ENCODE assay signal across 15 cellular contexts in genomic region chr1:58460469-58460868, GRCh38.
A peak's percentile ranks its signal among the peaks of the same experiment; 100 is the strongest.
DNase-seq lines count a peak whose midpoint lies in the region; ATAC-seq and TF ChIP-seq lines count a peak whose summit lies in the region.
"Had no signal": no experiment of that assay in that cellular context is flagged by ENCODE, and none has a peak within 500 bp of the region (broad histone marks: within the 10 kb centered on the region; RNA-seq: fewer than 3 reads in every experiment).

No MANE protein-coding gene starts in this region.

- H4K91ac ChIP-seq in neuronal stem cell (ENCODE audit: low read depth, low read length, poor library complexity) (no peak overlapping the region), H9 (ENCODE audit: insufficient read length, low read depth, low read length) (no peak overlapping the region)

- no peak overlapping the region for H2AK5ac ChIP-seq in neuronal stem cell (ENCODE audit: low read depth, low read length)
- no peak overlapping the region for H2AK5ac ChIP-seq in H9 (ENCODE audit: insufficient read length, low read length)

- H2BK120ac ChIP-seq in neuronal stem cell (ENCODE audit: low read depth, low read length) (no peak overlapping the region), H9 (ENCODE audit: low read depth, low read length, poor library complexity, severe bottlenecking) (no peak overlapping the region)

- H2BK20ac ChIP-seq in H9 (ENCODE audit: low read depth, low read length, poor library complexity, severe bottlenecking): no peak overlapping the region

- no peak overlapping the region for H2BK5ac ChIP-seq in neuronal stem cell (ENCODE audit: low read length)
- no peak overlapping the region for H2BK5ac ChIP-seq in H9 (ENCODE audit: insufficient read length, low read length)

- H3K79me1 ChIP-seq in neuronal stem cell (ENCODE audit: low read depth, low read length) (no peaks in the 10 kb centered on the region), H9 (ENCODE audit: insufficient read depth, low read depth, low read length, poor library complexity, severe bottlenecking) (no peaks in the 10 kb centered on the region)

- H3K14ac ChIP-seq in neuronal stem cell (ENCODE audit: low read length) (no peak overlapping the region), H9 (ENCODE audit: insufficient read depth, low read length) (no peak overlapping the region)

- H2AFZ ChIP-seq in neuronal stem cell (ENCODE audit: low read length) (no peak overlapping the region), H9 (ENCODE audit: low read length) (no peak overlapping the region)

- H2BK15ac ChIP-seq in neuronal stem cell (ENCODE audit: low read length) (no peak overlapping the region), H9 (ENCODE audit: low read depth, low read length) (no peak overlapping the region)

- H3K4me1 Mint-ChIP-seq in activated naive CD4-positive, alpha-beta T cell treated with anti-CD3 and anti-CD28 coated beads for 36 hours (ENCODE audit: low read depth): no peaks in the 10 kb centered on the region
- H3K4me1 Mint-ChIP-seq in T-cell: no peaks in the 10 kb centered on the region
- no peaks in the 10 kb centered on the region; a peak in 1 of 4 replicates for H3K4me1 Mint-ChIP-seq in H9

- H2BK12ac ChIP-seq in neuronal stem cell (ENCODE audit: low read length) (no peak overlapping the region), H9 (ENCODE audit: insufficient read length, low read depth, low read length) (no peak overlapping the region)

- H3K36me3 ChIP-seq in neuronal stem cell (replicated peaks in 1 of 2; ENCODE audit: control insufficient read depth in 2 of 2, insufficient read depth in 2 of 2, low read length in 2 of 2): no peaks in the 10 kb centered on the region
- H3K36me3 ChIP-seq: adrenal gland, left ventricle myocardium inferior, uterus had no signal

- CTCF ChIA-PET in activated naive CD4-positive, alpha-beta T cell treated with anti-CD3 and anti-CD28 coated beads for 36 hours (lab: Charles Lee): no interaction called here
- CTCF ChIA-PET in T-cell (lab: Charles Lee): no interaction called here

- H3K4me3 Mint-ChIP-seq in activated naive CD4-positive, alpha-beta T cell treated with anti-CD3 and anti-CD28 coated beads for 36 hours: no peak overlapping the region
- no peak overlapping the region for H3K4me3 Mint-ChIP-seq in T-cell
- H3K4me3 Mint-ChIP-seq in H9: no peak overlapping the region

- no peaks in the 10 kb centered on the region for H3K9me3 ChIP-seq in neuronal stem cell (replicated peaks in 1 of 2; ENCODE audit: control insufficient read depth in 2 of 2, insufficient read depth in 1 of 2, low read depth in 1 of 2, low read length in 2 of 2)
- no peaks in the 10 kb centered on the region for H3K9me3 ChIP-seq in H9 (ENCODE audit: control insufficient read depth, low read depth, low read length)
- H3K9me3 ChIP-seq: adrenal gland, uterus had no signal

- no peaks in the 10 kb centered on the region for H4K20me1 ChIP-seq in H9 (ENCODE audit: control insufficient read depth, insufficient read depth, insufficient read length)

- peak; percentile 25 for DNase-seq in activated naive CD4-positive, alpha-beta T cell treated with anti-CD3 and anti-CD28 coated beads for 36 hours
- no peak for DNase-seq in activated naive CD4-positive, alpha-beta T cell (lab: John Stamatoyannopoulos, UW)
- DNase-seq in OCI-M1 (lab: John Stamatoyannopoulos, UW) (peak; percentile 59), cardiac fibroblast (ENCODE audit: low read depth in 2 of 2) (peak; percentile 12 to 21), neuronal stem cell (ENCODE audit: low spot score) (peak; percentile 29), T-cell (no peak), H9 (no peak)
- DNase-seq in stimulated activated CD4-positive, alpha-beta T cell treated with anti-CD3 and anti-CD28 coated beads, Interleukin-12 subunit alpha, Interleukin-12 subunit beta, amount 100 ng/mL, for 4 hours: no peak
- DNase-seq: activated CD8-positive, alpha-beta memory T cell treated with anti-CD3 and anti-CD28 coated beads, Interleukin-2, amount 50 U/mL, for 4 hours; adrenal gland; DMS79; effector memory CD4-positive, alpha-beta T cell; left ventricle myocardium inferior; T-helper 9 cell; uterus had no signal

- H3K9me3 Mint-ChIP-seq in activated naive CD4-positive, alpha-beta T cell treated with anti-CD3 and anti-CD28 coated beads for 36 hours: no peaks in the 10 kb centered on the region
- H3K9me3 Mint-ChIP-seq in T-cell (no peaks in the 10 kb centered on the region), H9 (no peaks in the 10 kb centered on the region)

- WGBS in neuronal stem cell (ENCODE audit: extremely low coverage in 2 of 2, insufficient read length in 2 of 2, insufficient replicate concordance in 1 of 2), 2 donors: no CpG with 5 or more reads among the region's 2 CpGs
- no CpG with 5 or more reads among the region's 2 CpGs for WGBS in H9 (ENCODE audit: extremely low coverage, insufficient read length, low lambda C conversion rate)

- no peak overlapping the region for H3K27ac Mint-ChIP-seq in activated naive CD4-positive, alpha-beta T cell treated with anti-CD3 and anti-CD28 coated beads for 36 hours
- no peak overlapping the region for H3K27ac Mint-ChIP-seq in T-cell
- H3K27ac Mint-ChIP-seq in H9: no peak overlapping the region

- TF ChIP-seq CTCF in cardiac fibroblast (IDR thresholded peaks at IDR 0.05; ENCODE audit: low read depth, low read length) (no peak), H9 (conservative IDR thresholded peaks at IDR 0.05) (no peak)

- H3K9ac ChIP-seq in neuronal stem cell (ENCODE audit: low read depth, low read length, poor library complexity) (no peak overlapping the region), H9 (ENCODE audit: extremely low read depth, insufficient read length, low read length) (no peak overlapping the region)

- H3K4me2 ChIP-seq in neuronal stem cell (ENCODE audit: insufficient read depth, low read length, poor library complexity, severe bottlenecking) (no peak overlapping the region), H9 (ENCODE audit: insufficient read depth, insufficient read length, low read length) (no peak overlapping the region)

- H3K4me3 ChIP-seq in cardiac fibroblast (replicated peaks in 1 of 2; ENCODE audit: low read depth in 2 of 2, low read length in 2 of 2) (no peak overlapping the region), neuronal stem cell (ENCODE audit: low read length in 2 of 2) (no peak overlapping the region)
- H3K4me3 ChIP-seq: adrenal gland, left ventricle myocardium inferior, uterus had no signal

- intact Hi-C loops in activated naive CD4-positive, alpha-beta T cell treated with anti-CD3 and anti-CD28 coated beads for 36 hours (cut with micrococcal nuclease): no loop called here

- ATAC-seq in T-cell (replicated peaks in 1 of 4): no peak

- H3K4me1 ChIP-seq in neuronal stem cell (ENCODE audit: control insufficient read depth in 2 of 2, insufficient read depth in 1 of 2, low read depth in 1 of 2, low read length in 2 of 2): peaks cover 0 to 3% of the 10 kb centered on the region in 2 donors
- H3K4me1 ChIP-seq in H9 (ENCODE audit: insufficient read depth, low read length): no peaks in the 10 kb centered on the region
- H3K4me1 ChIP-seq: adrenal gland, uterus had no signal

- H3K23me2 ChIP-seq in H9 (ENCODE audit: insufficient read length, low read depth, low read length, poor library complexity, severe bottlenecking): no peaks in the 10 kb centered on the region

- no peaks in the 10 kb centered on the region for H3K79me2 ChIP-seq in H9 (ENCODE audit: insufficient read depth, low read length)

- H3K56ac ChIP-seq in H9 (ENCODE audit: insufficient read length, low read depth, low read length): no peak overlapping the region

- H3K36me3 Mint-ChIP-seq in activated naive CD4-positive, alpha-beta T cell treated with anti-CD3 and anti-CD28 coated beads for 36 hours (ENCODE audit: low read depth): peaks cover 5% of the 10 kb centered on the region
- peaks cover 9% of the 10 kb centered on the region for H3K36me3 Mint-ChIP-seq in T-cell
- no peaks in the 10 kb centered on the region for H3K36me3 Mint-ChIP-seq in H9 (ENCODE audit: insufficient read depth in 1 of 3, low read depth in 3 of 3)

- H3K27me3 ChIP-seq in neuronal stem cell (ENCODE audit: control insufficient read depth in 3 of 3, insufficient read depth in 3 of 3, low read depth in 1 of 3, low read length in 3 of 3) (peaks cover 0 to 4% (median 0%) of the 10 kb centered on the region in 3 experiments), H9 (ENCODE audit: insufficient read depth, low read length) (no peaks in the 10 kb centered on the region)
- H3K27me3 ChIP-seq: adrenal gland, uterus had no signal

- no peak overlapping the region for H3K23ac ChIP-seq in neuronal stem cell (ENCODE audit: low read depth, low read length, poor library complexity)
- H3K23ac ChIP-seq in H9 (ENCODE audit: insufficient read length, low read depth, low read length): no peak overlapping the region

- H4K8ac ChIP-seq in neuronal stem cell (ENCODE audit: low read depth, low read length): no peak overlapping the region
- H4K8ac ChIP-seq in H9 (replicated peaks; ENCODE audit: insufficient read length, low read depth, low read length): no peak overlapping the region

- H3K4ac ChIP-seq in neuronal stem cell (ENCODE audit: low read length): no peak overlapping the region
- no peak overlapping the region for H3K4ac ChIP-seq in H9 (ENCODE audit: low read depth, low read length)

- H3T11ph ChIP-seq in H9 (ENCODE audit: low read length): no peak overlapping the region

- no peak overlapping the region for H4K5ac ChIP-seq in H9 (ENCODE audit: insufficient read length, low read depth, low read length)

- H3K27ac ChIP-seq in neuronal stem cell (replicated peaks; ENCODE audit: low read length) (no peak overlapping the region), H9 (ENCODE audit: insufficient read length, low read depth, low read length) (no peak overlapping the region)
- H3K27ac ChIP-seq: adrenal gland, left ventricle myocardium inferior, uterus had no signal

- H3K18ac ChIP-seq in neuronal stem cell (ENCODE audit: low read length) (no peak overlapping the region), H9 (ENCODE audit: insufficient read length, low read depth, low read length) (no peak overlapping the region)

- POLR2A ChIA-PET in T-cell (lab: Charles Lee): no interaction called here

- H3K27me3 Mint-ChIP-seq in activated naive CD4-positive, alpha-beta T cell treated with anti-CD3 and anti-CD28 coated beads for 36 hours (ENCODE audit: low read depth): no peaks in the 10 kb centered on the region
- H3K27me3 Mint-ChIP-seq in T-cell (peaks cover 0 to 3% of the 10 kb centered on the region in 2 donors), H9 (ENCODE audit: low read depth) (no peaks in the 10 kb centered on the region)

Comparison
In these comparisons a context has a peak if more than half of its experiments do, and no peak if none do; other contexts are left out.
1. DNase-seq: peak in activated naive CD4-positive, alpha-beta T cell treated with anti-CD3 and anti-CD28 coated beads for 36 hours (single experiment), OCI-M1 (single experiment), cardiac fibroblast (2 of 2) and neuronal stem cell (single experiment); none in activated naive CD4-positive, alpha-beta T cell (0 of 4), T-cell (0 of 34), H9 (single experiment) and stimulated activated CD4-positive, alpha-beta T cell treated with anti-CD3 and anti-CD28 coated beads, Interleukin-12 subunit alpha, Interleukin-12 subunit beta, amount 100 ng/mL, for 4 hours (single experiment).